In genomic region chr5:125175348-125176004, GRCh38 we compare ENCODE assay signal across 19 cellular contexts.
DNase-seq lines count a peak whose midpoint lies in the region; ATAC-seq and TF ChIP-seq lines count a peak whose summit lies in the region.
"Had no signal": no experiment of that assay in that cellular context is flagged by ENCODE, and none has a peak within 500 bp of the region (broad histone marks: within the 10 kb centered on the region; RNA-seq: fewer than 3 reads in every experiment).

No MANE protein-coding gene starts in this region.

- peaks cover 5% of the 10 kb centered on the region for H3K9me3 ChIP-seq in mucosa of descending colon
- H3K9me3 ChIP-seq: HAP-1 had no signal

- ATAC-seq in mucosa of descending colon (peak; percentile 46), HG02763 (IDR thresholded peaks at IDR 0.05; ENCODE audit: unreplicated experiment) (no peak)

- no peak overlapping the region for H3K4me3 ChIP-seq in mucosa of descending colon
- H3K4me3 ChIP-seq: HAP-1, SK-N-MC had no signal

- peaks cover 8% of the 10 kb centered on the region for H3K9me3 Mint-ChIP-seq in Calu3 (ENCODE audit: low read depth, unreplicated experiment)

- H3K27ac Mint-ChIP-seq in Calu3 (ENCODE audit: unreplicated experiment) = peak overlapping the region; percentile 87
- H3K27ac Mint-ChIP-seq: CD4-positive, CD25-positive, alpha-beta regulatory T cell; IgD-negative memory B cell had no signal

- intact Hi-C loops in Calu3 (cut with micrococcal nuclease; ENCODE audit: unreplicated experiment) = loop anchor here (1.0 to 5.0 kb wide), 2 partner anchors 234 to 428 kb away; partner anchors contain the start of gene ZNF608
- intact Hi-C loops in mucosa of descending colon (cut with DNase I, micrococcal nuclease) = no loop called here

- H3K36me3 Mint-ChIP-seq in Calu3 (ENCODE audit: insufficient read depth, unreplicated experiment) = no peaks in the 10 kb centered on the region
- H3K36me3 Mint-ChIP-seq: CD4-positive, CD25-positive, alpha-beta regulatory T cell; IgD-negative memory B cell had no signal

- H3K4me3 Mint-ChIP-seq in Calu3 (ENCODE audit: low read depth, unreplicated experiment) = no peak overlapping the region
- H3K4me3 Mint-ChIP-seq: CD4-positive, CD25-positive, alpha-beta regulatory T cell; IgD-negative memory B cell had no signal

- no peaks in the 10 kb centered on the region for H3K27me3 Mint-ChIP-seq in Calu3 (ENCODE audit: unreplicated experiment)
- H3K27me3 Mint-ChIP-seq: CD4-positive, CD25-positive, alpha-beta regulatory T cell had no signal

- H3K27ac ChIP-seq in caudate nucleus (ENCODE audit: low read depth, low read length) = no peak overlapping the region
- H3K27ac ChIP-seq: HL-60, SK-N-MC had no signal

- TF ChIP-seq CTCF in Calu3 (IDR thresholded peaks at IDR 0.05; ENCODE audit: unreplicated experiment) (no peak), mucosa of descending colon (IDR thresholded peaks at IDR 0.05) (no peak)

- DNase-seq in Calu3 (peak; percentile 11), NCI-H69 (lab: John Stamatoyannopoulos, UW) (peak; percentile 41), dermis blood vessel endothelial cell (peak; percentile 41), mucosa of descending colon (peak in 1 of 3 donors; percentile 42), caudate nucleus (lab: John Stamatoyannopoulos, UW) (no peak), NCI-H2171 treated with DMSO at 0.1 percent for 48 hours (lab: John Stamatoyannopoulos, UW) (no peak)
- no peak for DNase-seq in central memory CD4-positive, alpha-beta T cell
- DNase-seq: ACHN; AML-193; CD4-positive, CD25-positive, alpha-beta regulatory T cell; DMS79; Kasumi-1; NCI-H187; NCI-H526 treated with DMSO at 0.1 percent for 48 hours had no signal

- peaks cover 15% of the 10 kb centered on the region for H3K4me1 Mint-ChIP-seq in Calu3 (ENCODE audit: low read depth, unreplicated experiment)
- H3K4me1 Mint-ChIP-seq: CD4-positive, CD25-positive, alpha-beta regulatory T cell; IgD-negative memory B cell had no signal

- peaks cover 5% of the 10 kb centered on the region for H3K4me1 ChIP-seq in mucosa of descending colon (ENCODE audit: low read depth)

- H3K36me3 ChIP-seq in mucosa of descending colon (ENCODE audit: low read depth) = no peaks in the 10 kb centered on the region
- H3K36me3 ChIP-seq: HAP-1 had no signal

- CTCF ChIA-PET in Calu3 (lab: Charles Lee) = interaction anchor here (0.7 kb wide), 1 partner anchor 753 kb away, joined by 3 read pairs; no protein-coding TSS in a partner anchor

- no TSS peak for BruUV-seq in Calu3 (replicated peaks; lab: Mats Ljungman, UMichigan)

Comparison
In these comparisons a context has a peak if more than half of its experiments do, and no peak if none do; other contexts are left out.
1. DNase-seq: peak in Calu3 (single experiment), NCI-H69 (single experiment) and dermis blood vessel endothelial cell (single experiment); none in caudate nucleus (0 of 61), NCI-H2171 treated with DMSO at 0.1 percent for 48 hours (single experiment) and central memory CD4-positive, alpha-beta T cell (single experiment).